1 cellular context compared by ENCODE assay signal in genomic region chr11:126362879-126363655, GRCh38.
TF ChIP-seq lines count a peak whose summit lies in the region.

No MANE protein-coding gene starts in this region.

TF ChIP-seq in IMR-90, 13 proteins besides CTCF, POLR2A, EP300 and RAD21:
- TF ChIP-seq MAZ (IDR thresholded peaks at IDR 0.05; ENCODE audit: borderline replicate concordance, low read depth, low read length) (no peak), ELK1 (IDR thresholded peaks at IDR 0.05; ENCODE audit: borderline replicate concordance, low read depth, low read length) (no peak), BHLHE40 (IDR thresholded peaks at IDR 0.05; ENCODE audit: low read depth, low read length) (no peak), RCOR1 (IDR thresholded peaks at IDR 0.05; ENCODE audit: insufficient replicate concordance, low read length) (no peak), CHD1 (IDR thresholded peaks at IDR 0.05; ENCODE audit: low read depth, low read length) (no peak), RFX5 (IDR thresholded peaks at IDR 0.05; ENCODE audit: low read depth, low read length) (no peak), CEBPB (IDR thresholded peaks at IDR 0.05; ENCODE audit: low read depth, low read length) (no peak), SMC3 (IDR thresholded peaks at IDR 0.05; ENCODE audit: low read depth, low read length) (no peak), MXI1 (IDR thresholded peaks at IDR 0.05; ENCODE audit: borderline replicate concordance, low read depth, low read length) (no peak), MAFK (IDR thresholded peaks at IDR 0.05; ENCODE audit: low read depth, low read length) (no peak), USF2 (IDR thresholded peaks at IDR 0.05; ENCODE audit: low read depth, low read length) (no peak), NFE2L2 (IDR thresholded peaks at IDR 0.05; ENCODE audit: low read depth, low read length) (no peak), FOS (IDR thresholded peaks at IDR 0.05; ENCODE audit: low read depth, low read length) (no peak)
